ENCODE assay signal across 9 cellular contexts in genomic region chr2:11669454-11670291, GRCh38. TPM values are rescaled to one million over a fixed set of nuclear protein-coding genes. Genes with fewer than 3 reads are reported as not detected.
DNase-seq lines count a peak whose midpoint lies in the region; ATAC-seq and TF ChIP-seq lines count a peak whose summit lies in the region.
"Had no signal": no experiment of that assay in that cellular context is flagged by ENCODE, and none has a peak within 500 bp of the region (broad histone marks: within the 10 kb centered on the region; RNA-seq: fewer than 3 reads in every experiment).

Gene NTSR2 (minus strand): TSS chr2:11670195. CDS start chr2:11670129, 66 bp downstream.

- peaks cover 0 to 11% (median 0%) of the 10 kb centered on the region in 4 donors for H3K4me1 ChIP-seq in tibial nerve

- no peak for TF ChIP-seq POLR2A in tibial nerve (IDR thresholded peaks at IDR 0.05)

- H3K9me3 ChIP-seq in tibial nerve = no peaks in the 10 kb centered on the region

- no peaks in the 10 kb centered on the region for H3K36me3 ChIP-seq in tibial nerve

- peak in 2 of 5 experiments; percentile 24 to 53 for TF ChIP-seq CTCF in tibial nerve (IDR thresholded peaks at IDR 0.05)

- ATAC-seq in Right ventricle myocardium superior (ENCODE audit: poor library complexity) (peak; percentile 98), left lobe of liver (peak; percentile 98)

- intact Hi-C loops in Right ventricle myocardium superior (cut with DNase I) (no loop called here), cardiac septum (cut with DNase I) (loop anchor here (10.0 kb wide), 1 partner anchor 185 kb away; no protein-coding TSS in a partner anchor)

- H3K27ac ChIP-seq in tibial nerve = no peak within 1 kb of the TSS

- DNase-seq in Right ventricle myocardium superior (peak; percentile 77), cardiac septum (ENCODE audit: low spot score) (no peak), cerebellum (ENCODE audit: low spot score) (peak; percentile 50), left lobe of liver (ENCODE audit: low spot score) (peak; percentile 53), tibial nerve (ENCODE audit: low spot score in 2 of 2) (no peak), OCI-M1 (lab: John Stamatoyannopoulos, UW) (no peak)
- peak; percentile 47 for DNase-seq in stimulated activated CD8-positive, alpha-beta memory T cell treated with anti-CD3 and anti-CD28 coated beads, Interleukin-4, amount 100 ng/mL, for 48 hours
- DNase-seq in activated CD4-positive, CD25-positive, alpha-beta regulatory T cell treated with anti-CD3 and anti-CD28 coated beads, Interleukin-2, amount 50 U/mL, for 72 hours = no peak
- DNase-seq: DND-41 had no signal

- peaks cover 0 to 26% of the 10 kb centered on the region in 2 donors for H3K27me3 ChIP-seq in tibial nerve

- TF ChIP-seq EP300 in tibial nerve (IDR thresholded peaks at IDR 0.05) = no peak

- 28 to 41% methylated on average over 26 to 46 of the region's 93 CpGs for WGBS in tibial nerve, 2 donors

- peak within 1 kb of the TSS in 2 of 4 donors; percentile 9 to 25 for H3K4me3 ChIP-seq in tibial nerve

RNA-seq across cellular contexts. Expression of gene NTSR2, which starts in this region (rescaled TPM):
- total RNA-seq in Right ventricle myocardium superior = 0.19 TPM
- not detected for total RNA-seq in cardiac septum
- 1.7 TPM for total RNA-seq in cerebellum
- total RNA-seq in left lobe of liver = not detected
- 1 to 10 TPM in 2 of 4 donors, under 1 TPM in 1, not detected in 1; 0.87 to 4.2 (median 2.1) TPM for total RNA-seq in tibial nerve

Comparison
In these comparisons a context has a peak if more than half of its experiments do, and no peak if none do; other contexts are left out.
1. Peak in DNase-seq and ATAC-seq in Right ventricle myocardium superior; RNA of the gene not detected or under 1 TPM.
2. Peak in DNase-seq and ATAC-seq in left lobe of liver; RNA of the gene not detected or under 1 TPM.
3. DNase-seq: peak in cerebellum (single experiment) and stimulated activated CD8-positive, alpha-beta memory T cell treated with anti-CD3 and anti-CD28 coated beads, Interleukin-4, amount 100 ng/mL, for 48 hours (single experiment); none in cardiac septum (single experiment), activated CD4-positive, CD25-positive, alpha-beta regulatory T cell treated with anti-CD3 and anti-CD28 coated beads, Interleukin-2, amount 50 U/mL, for 72 hours (single experiment), tibial nerve (0 of 2) and OCI-M1 (single experiment).